Comparison of ENCODE assay signal across 29 cellular contexts in the genomic region with DNA sequence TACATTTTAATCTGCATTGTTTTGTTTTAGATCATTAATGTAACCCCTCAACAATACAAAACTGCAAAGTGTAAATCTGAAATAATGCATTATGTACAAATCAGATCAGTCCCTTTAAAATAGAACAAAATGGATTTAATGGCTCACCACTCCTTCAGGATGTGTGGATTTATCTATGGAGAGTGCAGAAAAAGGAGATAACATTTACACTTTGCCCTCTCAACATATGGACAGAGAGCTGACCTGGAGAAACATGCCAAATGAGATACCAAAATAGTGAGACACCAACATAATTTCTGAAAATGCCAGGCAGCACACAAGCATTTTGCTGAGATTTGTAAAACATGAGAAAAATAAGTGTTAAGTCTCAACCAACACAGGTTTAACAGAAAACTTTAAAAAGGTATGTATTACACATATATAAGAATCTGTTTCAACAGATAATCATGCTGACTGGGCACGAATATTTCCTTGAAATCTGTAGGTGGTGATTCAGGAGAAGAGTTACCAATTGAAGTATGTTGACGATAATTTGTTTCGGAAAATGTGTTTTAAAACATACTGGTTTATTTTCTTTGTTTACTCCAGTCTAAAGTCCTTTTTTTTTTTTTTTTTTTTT.
"Had no signal": no experiment of that assay in that cellular context is flagged by ENCODE, and none has a peak within 500 bp of the region (broad histone marks: within the 10 kb centered on the region; RNA-seq: fewer than 3 reads in every experiment).

No MANE protein-coding gene starts in this region.

- H3K4me1 ChIP-seq: adrenal gland, esophagus squamous epithelium, heart right ventricle, left ventricle myocardium inferior, prostate gland, upper lobe of right lung had no signal

- DNase-seq: activated CD4-positive, alpha-beta T cell treated with anti-CD3 and anti-CD28 coated beads for 48 hours; activated CD4-positive, alpha-beta T cell treated with anti-CD3 and anti-CD28 coated beads, Interleukin-2, amount 50 U/mL, for 48 hours; activated CD8-positive, alpha-beta memory T cell treated with anti-CD3 and anti-CD28 coated beads, Interleukin-2, amount 50 U/mL, for 4 hours; activated effector memory CD4-positive, alpha-beta T cell treated with anti-CD3 and anti-CD28 coated beads, Interleukin-2, amount 50 U/mL, for 16 hours; activated naive CD4-positive, alpha-beta T cell treated with anti-CD3 and anti-CD28 coated beads for 36 hours; activated naive CD8-positive, alpha-beta T cell treated with anti-CD3 and anti-CD28 coated beads for 36 hours; activated T-cell treated with anti-CD3 and anti-CD28 coated beads, Interleukin-2, amount 50 U/mL, for 1 hour; adrenal gland; aorta; body of pancreas; dermis blood vessel endothelial cell; effector CD4-positive, alpha-beta T cell; esophagus squamous epithelium; foreskin melanocyte; heart right ventricle; left ventricle myocardium inferior; naive thymus-derived CD4-positive, alpha-beta T cell; ovary; retina; stimulated activated CD4-positive, alpha-beta T cell treated with anti-CD3 and anti-CD28 coated beads, Interleukin-4, amount 100 ng/mL, for 24 hours; stimulated activated naive CD8-positive, alpha-beta T cell treated with anti-CD3 and anti-CD28 coated beads, Interleukin-15, amount 100 ng/mL, for 72 hours; substantia nigra; upper lobe of right lung had no signal

- H3K4me3 ChIP-seq: adrenal gland, body of pancreas, esophagus squamous epithelium, heart right ventricle, left ventricle myocardium inferior, ovary, prostate gland, skin epidermis, upper lobe of right lung had no signal

- H3K27ac ChIP-seq: adrenal gland, body of pancreas, epithelial cell of prostate, esophagus squamous epithelium, heart right ventricle, left ventricle myocardium inferior, ovary, prostate gland, skin epidermis, upper lobe of right lung had no signal

- H3K27me3 ChIP-seq: adrenal gland, body of pancreas, esophagus squamous epithelium, heart right ventricle, ovary, upper lobe of right lung had no signal

- H3K36me3 ChIP-seq: ovary, prostate gland had no signal

- ATAC-seq: activated CD4-positive, CD25-positive, alpha-beta regulatory T cell treated with anti-CD3 and anti-CD28 coated beads, Interleukin-2, amount 50 U/mL, for 24 hours; body of pancreas; heart right ventricle; naive thymus-derived CD4-positive, alpha-beta T cell; sciatic nerve; stimulated activated effector memory CD8-positive, alpha-beta T cell treated with anti-CD3 and anti-CD28 coated beads, Interleukin-12 subunit alpha, Interleukin-12 subunit beta, amount 100 ng/mL, for 72 hours; stimulated activated naive CD8-positive, alpha-beta T cell treated with anti-CD3 and anti-CD28 coated beads, Interleukin-15, amount 100 ng/mL, for 72 hours; upper lobe of right lung had no signal

- H3K9me3 ChIP-seq: adrenal gland, body of pancreas, esophagus squamous epithelium, heart right ventricle, left ventricle myocardium inferior, ovary, prostate gland, upper lobe of right lung had no signal
